Comparison of ENCODE assay signal across 1 cellular context in genomic region chr21:37965088-37965805, GRCh38.
TF ChIP-seq lines count a peak whose summit lies in the region.

No MANE protein-coding gene starts in this region.

TF ChIP-seq in GM23338, 12 proteins besides CTCF, POLR2A, EP300 and RAD21:
- no peak for TF ChIP-seq CREB1 (CRISPR knock-in tag; IDR thresholded peaks at IDR 0.05; ENCODE audit: low read depth)
- no peak for TF ChIP-seq POLR2AphosphoS5 (IDR thresholded peaks at IDR 0.05; ENCODE audit: low read depth)
- no peak for TF ChIP-seq EZH2 (IDR thresholded peaks at IDR 0.05; ENCODE audit: low read depth, unreplicated experiment)
- no peak for TF ChIP-seq JUNB (IDR thresholded peaks at IDR 0.05; ENCODE audit: unreplicated experiment)
- no peak for TF ChIP-seq ETS1 (IDR thresholded peaks at IDR 0.05)
- no peak for TF ChIP-seq ZNF462 (CRISPR knock-in tag; IDR thresholded peaks at IDR 0.05)
- TF ChIP-seq NANOG (IDR thresholded peaks at IDR 0.05; ENCODE audit: borderline replicate concordance): no peak
